In genomic region chr18:59084286-59084779, GRCh38 we compare ENCODE assay signal across 8 cellular contexts. TPM values are rescaled to one million over a fixed set of nuclear protein-coding genes. Genes with fewer than 3 reads are reported as not detected.
A peak's percentile ranks its signal among the peaks of the same experiment; 100 is the strongest.
DNase-seq lines count a peak whose midpoint lies in the region; ATAC-seq and TF ChIP-seq lines count a peak whose summit lies in the region.

No MANE protein-coding gene starts in this region.

- peak; percentile 94 for TF ChIP-seq CTCF in kidney epithelial cell (IDR thresholded peaks at IDR 0.05; ENCODE audit: insufficient read depth, low read length, poor library complexity, severe bottlenecking)

- DNase-seq in DMS153 (lab: John Stamatoyannopoulos, UW) (peak; percentile 95), NCI-H2196 treated with DMSO at 0.1 percent for 48 hours (lab: John Stamatoyannopoulos, UW; ENCODE audit: unreplicated experiment) (peak; percentile 94), kidney epithelial cell (ENCODE audit: low read depth) (peak; percentile 29)
- peak; percentile 22 to 52 (median 38) for DNase-seq in activated CD4-positive, CD25-positive, alpha-beta regulatory T cell (lab: John Stamatoyannopoulos, UW)
- peak; percentile 48 for DNase-seq in central memory CD4-positive, alpha-beta T cell
- peak; percentile 43 for DNase-seq in stimulated activated CD4-positive, alpha-beta T cell treated with anti-CD3 and anti-CD28 coated beads, Interleukin-2, amount 100 ng/mL, for 4 hours (ENCODE audit: low read depth)

- ATAC-seq in HG02943 (IDR thresholded peaks at IDR 0.05; ENCODE audit: low read depth, unreplicated experiment) (peak; percentile 69), GM18502 (IDR thresholded peaks at IDR 0.05; ENCODE audit: poor library complexity, unreplicated experiment) (no peak)

- no peaks in the 10 kb centered on the region for H3K27me3 ChIP-seq in kidney epithelial cell (ENCODE audit: control insufficient read depth, insufficient read depth, low read length)

- H3K36me3 ChIP-seq in kidney epithelial cell (ENCODE audit: control insufficient read depth, insufficient read depth, low read length), result no peaks in the 10 kb centered on the region

- H3K4me3 ChIP-seq in kidney epithelial cell (ENCODE audit: low read depth, low read length), result no peak overlapping the region

RNA-seq across cellular contexts. Expression of gene SEC11C, which starts 55.4 kb away (rescaled TPM):
- total RNA-seq in kidney epithelial cell, result 88.1 and 97.9 TPM in 2 replicates

Comparison
In these comparisons a context has a peak if more than half of its experiments do, and no peak if none do; other contexts are left out.
1. DNase-seq: peak in every context shown above with its lines; median percentile 95 in DMS153; 94 in NCI-H2196 treated with DMSO at 0.1 percent for 48 hours; 48 in central memory CD4-positive, alpha-beta T cell; 43 in stimulated activated CD4-positive, alpha-beta T cell treated with anti-CD3 and anti-CD28 coated beads, Interleukin-2, amount 100 ng/mL, for 4 hours; 38 in activated CD4-positive, CD25-positive, alpha-beta regulatory T cell; 29 in kidney epithelial cell.